In genomic region chr15:59042041-59042440, GRCh38 we compare ENCODE assay signal across 1 cellular context.
TF ChIP-seq lines count a peak whose summit lies in the region.

No MANE protein-coding gene starts in this region.

TF ChIP-seq in K562, 482 proteins besides CTCF, POLR2A, EP300 and RAD21:
- TF ChIP-seq CBFA2T3 (IDR thresholded peaks at IDR 0.05) (no peak), ZMIZ1 (IDR thresholded peaks at IDR 0.05; ENCODE audit: low read depth in 2 of 2, low read length in 2 of 2) (no peak), ZNF79 (CRISPR knock-in tag; IDR thresholded peaks at IDR 0.05; ENCODE audit: low read depth) (no peak), BCOR (IDR thresholded peaks at IDR 0.05) (no peak), SMAD2 (IDR thresholded peaks at IDR 0.05; ENCODE audit: low read depth, low read length) (no peak), ZEB2 (IDR thresholded peaks at IDR 0.05) (no peak), NR0B1 (IDR thresholded peaks at IDR 0.05; ENCODE audit: partially characterized antibody) (no peak), MCM2 (IDR thresholded peaks at IDR 0.05; ENCODE audit: low read depth) (no peak), ELF2 (CRISPR knock-in tag; IDR thresholded peaks at IDR 0.05) (no peak), ZNF707 (CRISPR knock-in tag; conservative IDR thresholded peaks at IDR 0.05) (no peak), CEBPG (CRISPR knock-in tag; IDR thresholded peaks at IDR 0.05) (no peak), CEBPG (tag; conservative IDR thresholded peaks at IDR 0.05 in 1 of 2, IDR thresholded peaks at IDR 0.05 in 1 of 2) (no peak), U2AF1 (optimal IDR thresholded peaks at IDR 0.05; ENCODE audit: low read depth, low read length) (no peak), ZNF444 (CRISPR knock-in tag; IDR thresholded peaks at IDR 0.05) (no peak), RB1 (IDR thresholded peaks at IDR 0.05; ENCODE audit: low read depth) (no peak), KLF13 (tag; IDR thresholded peaks at IDR 0.05; ENCODE audit: borderline replicate concordance, low read depth) (no peak)
